Comparison of ENCODE assay signal across 24 cellular contexts in the genomic region with DNA sequence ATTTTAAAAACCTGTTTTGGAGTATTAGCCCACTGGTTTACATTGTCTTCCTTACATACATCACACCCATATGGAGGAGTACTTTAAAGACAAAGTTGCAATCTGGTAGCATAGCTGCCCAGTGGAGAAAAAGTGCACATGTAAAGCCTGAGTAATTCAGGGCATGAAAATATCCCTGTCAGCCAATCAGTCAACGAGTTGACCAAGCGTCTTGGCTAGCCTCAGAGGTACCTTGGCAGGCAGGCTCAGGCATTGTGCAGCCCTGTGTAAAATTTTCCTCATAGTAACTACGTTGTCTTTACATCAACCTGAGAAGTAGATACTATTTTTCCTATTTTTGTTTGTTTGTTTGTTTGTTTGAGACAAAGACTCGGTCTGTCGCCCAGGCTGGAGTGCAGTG.
"Had no signal": no experiment of that assay in that cellular context is flagged by ENCODE, and none has a peak within 500 bp of the region (broad histone marks: within the 10 kb centered on the region; RNA-seq: fewer than 3 reads in every experiment).

No MANE protein-coding gene starts in this region.

- H3K9me3 ChIP-seq: neutrophil, pancreas, prostate gland, right lobe of liver, sigmoid colon, thoracic aorta, thyroid gland, tibial nerve, upper lobe of left lung, vagina had no signal

- H3K27ac ChIP-seq: neutrophil, pancreas, prostate gland, right lobe of liver, sigmoid colon, stomach, thoracic aorta, thyroid gland, tibial nerve, upper lobe of left lung, vagina had no signal

- H3K4me3 ChIP-seq: pancreas, prostate gland, right lobe of liver, sigmoid colon, stomach, thoracic aorta, thyroid gland, tibial nerve, upper lobe of left lung, vagina had no signal

- H3K4me1 ChIP-seq: pancreas, prostate gland, right lobe of liver, sigmoid colon, stomach, thyroid gland, tibial nerve, upper lobe of left lung, vagina had no signal

- H3K27me3 ChIP-seq: neutrophil, pancreas, right lobe of liver, sigmoid colon, stomach, thyroid gland, tibial nerve, upper lobe of left lung, vagina had no signal

- ATAC-seq: naive thymus-derived CD8-positive, alpha-beta T cell; natural killer cell treated with Interleukin-12 subunit alpha and Interleukin-12 subunit beta and Interleukin-15 and Interleukin-18, amount 100 ng/mL, for 72 hours; pancreas; right lobe of liver; stimulated activated effector memory CD8-positive, alpha-beta T cell treated with anti-CD3 and anti-CD28 coated beads, Interleukin-12 subunit alpha, Interleukin-12 subunit beta, amount 100 ng/mL, for 72 hours; stimulated activated naive B cell treated with anti-CD40 and anti-IgM and Interleukin-4, amounts not matched to agents 10 μg/mL and 1 μg/mL and 100 μg/mL, for 72 hours had no signal

- DNase-seq: naive thymus-derived CD8-positive, alpha-beta T cell; nephron progenitor cell; nucleus accumbens; pancreas; right lobe of liver; sigmoid colon; small intestine; stimulated activated CD4-positive, alpha-beta T cell treated with anti-CD3 and anti-CD28 coated beads, Interleukin-15, amount 100 ng/mL, for 24 hours; stimulated activated CD4-positive, alpha-beta T cell treated with anti-CD3 and anti-CD28 coated beads, Interleukin-2, amount 100 ng/mL, for 24 hours; stimulated activated CD4-positive, alpha-beta T cell treated with anti-CD3 and anti-CD28 coated beads, Interleukin-2, amount 100 ng/mL, for 48 hours; stimulated activated CD4-positive, alpha-beta T cell treated with anti-CD3 and anti-CD28 coated beads, Interleukin-4, amount 100 ng/mL, for 24 hours; stimulated activated naive B cell treated with anti-CD40 and anti-IgM and Interleukin-4, amounts not matched to agents 10 μg/mL and 1 μg/mL and 100 μg/mL, for 72 hours; stimulated activated naive CD4-positive, alpha-beta T cell treated with Interleukin-2 at 50 U/mL for 16 hours; stomach; thyroid gland; trophoblast cell had no signal

- H3K36me3 ChIP-seq: neutrophil, pancreas, prostate gland, right lobe of liver, sigmoid colon, stomach, thoracic aorta, thyroid gland, tibial nerve, upper lobe of left lung, vagina had no signal
